In genomic region chr10:44393051-44393630, GRCh38 we compare ENCODE assay signal across 28 cellular contexts. TPM values are rescaled to one million over a fixed set of nuclear protein-coding genes. Genes with fewer than 3 reads are reported as not detected.
DNase-seq lines count a peak whose midpoint lies in the region; ATAC-seq, FAIRE-seq and TF ChIP-seq lines count a peak whose summit lies in the region.
"Had no signal": no experiment of that assay in that cellular context is flagged by ENCODE, and none has a peak within 500 bp of the region (broad histone marks: within the 10 kb centered on the region; RNA-seq: fewer than 3 reads in every experiment).

No MANE protein-coding gene starts in this region.

- peaks cover 18 to 21% of the 10 kb centered on the region in 2 donors for H3K27me3 Mint-ChIP-seq in stimulated activated naive B cell treated with anti-CD40 and anti-IgM and Interleukin-4, amounts not matched to agents 10 μg/mL and 1 μg/mL and 100 μg/mL, for 72 hours

- no peak overlapping the region for H3K4me3 Mint-ChIP-seq in stimulated activated naive B cell treated with anti-CD40 and anti-IgM and Interleukin-4, amounts not matched to agents 10 μg/mL and 1 μg/mL and 100 μg/mL, for 72 hours
- H3K4me3 Mint-ChIP-seq: activated CD4-positive, alpha-beta T cell treated with anti-CD3 and anti-CD28 coated beads for 36 hours; activated naive CD8-positive, alpha-beta T cell treated with anti-CD3 and anti-CD28 coated beads for 36 hours; activated T-helper 1 cell treated with anti-CD3 and anti-CD28 coated beads, Interleukin-12 subunit alpha, Interleukin-12 subunit beta, Interleukin-2, Interleukin-4 antibody, amounts not matched to agents 30 ng/mL and 10 ng/mL and 1 ng/mL, durations not matched to agents 14 hours and 24 hours and 36 hours; CD14-positive monocyte; H9; stimulated activated naive CD8-positive, alpha-beta T cell treated with anti-CD3 and anti-CD28 coated beads, Interleukin-15, amount 100 ng/mL, for 72 hours had no signal

- CTCF ChIA-PET in BJ (lab: Yijun Ruan, JAX): interaction anchor here (1.1 to 6.4 kb wide), 8 partner anchors 9 to 709 kb away, joined by 3 to 30 read pairs (median 5); no protein-coding TSS in a partner anchor
- CTCF ChIA-PET in HEK293T (lab: Yijun Ruan, JAX): interaction anchor here (1.1 to 1.6 kb wide), 3 partner anchors 11 to 465 kb away, joined by 3 to 4 read pairs (median 3); no protein-coding TSS in a partner anchor

- no peaks in the 10 kb centered on the region for H3K9me3 Mint-ChIP-seq in stimulated activated naive B cell treated with anti-CD40 and anti-IgM and Interleukin-4, amounts not matched to agents 10 μg/mL and 1 μg/mL and 100 μg/mL, for 72 hours
- H3K9me3 Mint-ChIP-seq: activated naive CD8-positive, alpha-beta T cell treated with anti-CD3 and anti-CD28 coated beads for 36 hours; activated T-helper 1 cell treated with anti-CD3 and anti-CD28 coated beads, Interleukin-12 subunit alpha, Interleukin-12 subunit beta, Interleukin-2, Interleukin-4 antibody, amounts not matched to agents 30 ng/mL and 10 ng/mL and 1 ng/mL, durations not matched to agents 14 hours and 24 hours and 36 hours; H9; stimulated activated naive CD8-positive, alpha-beta T cell treated with anti-CD3 and anti-CD28 coated beads, Interleukin-15, amount 100 ng/mL, for 72 hours had no signal

- no peak overlapping the region for H3K27ac Mint-ChIP-seq in stimulated activated naive B cell treated with anti-CD40 and anti-IgM and Interleukin-4, amounts not matched to agents 10 μg/mL and 1 μg/mL and 100 μg/mL, for 72 hours
- H3K27ac Mint-ChIP-seq: activated CD4-positive, alpha-beta T cell treated with anti-CD3 and anti-CD28 coated beads for 36 hours; activated naive CD8-positive, alpha-beta T cell treated with anti-CD3 and anti-CD28 coated beads for 36 hours; activated T-helper 1 cell treated with anti-CD3 and anti-CD28 coated beads, Interleukin-12 subunit alpha, Interleukin-12 subunit beta, Interleukin-2, Interleukin-4 antibody, amounts not matched to agents 30 ng/mL and 10 ng/mL and 1 ng/mL, durations not matched to agents 14 hours and 24 hours and 36 hours; H9; stimulated activated naive CD8-positive, alpha-beta T cell treated with anti-CD3 and anti-CD28 coated beads, Interleukin-15, amount 100 ng/mL, for 72 hours had no signal

- POLR2A ChIA-PET in BJ (lab: Charles Lee) (interaction anchor here (0.6 kb wide), 1 partner anchor 469 kb away, joined by 3 read pairs; no protein-coding TSS in a partner anchor), HEK293T (lab: Yijun Ruan, JAX) (interaction anchor here (0.7 to 0.8 kb wide), 2 partner anchors 77 to 390 kb away, joined by 3 read pairs; no protein-coding TSS in a partner anchor)

- ATAC-seq in GM21717 (IDR thresholded peaks at IDR 0.05; ENCODE audit: unreplicated experiment) (no peak), GM18505 (IDR thresholded peaks at IDR 0.05; ENCODE audit: unreplicated experiment) (no peak)
- no peak for ATAC-seq in stimulated activated naive B cell treated with anti-CD40 and anti-IgM and Interleukin-4, amounts not matched to agents 10 μg/mL and 1 μg/mL and 100 μg/mL, for 72 hours (replicated peaks)
- ATAC-seq: activated CD4-positive, alpha-beta T cell treated with anti-CD3 and anti-CD28 coated beads for 36 hours; gastroesophageal sphincter; K562; PC-3; stimulated activated naive CD8-positive, alpha-beta T cell treated with anti-CD3 and anti-CD28 coated beads, Interleukin-15, amount 100 ng/mL, for 72 hours had no signal

- peak; percentile 83 for DNase-seq in BJ (ENCODE audit: low read depth)
- DNase-seq in HEK293T (ENCODE audit: extremely low spot score): peak; percentile 30
- peak; percentile 0 for DNase-seq in retina
- DNase-seq in NOMO-1 treated with DMSO at 0.1 percent for 48 hours (lab: John Stamatoyannopoulos, UW; ENCODE audit: unreplicated experiment): no peak
- DNase-seq in stimulated activated naive B cell treated with anti-CD40 and anti-IgM and Interleukin-4, amounts not matched to agents 10 μg/mL and 1 μg/mL and 100 μg/mL, for 72 hours: no peak
- DNase-seq: activated CD4-positive, alpha-beta T cell treated with anti-CD3 and anti-CD28 coated beads for 36 hours; activated naive CD8-positive, alpha-beta T cell treated with anti-CD3 and anti-CD28 coated beads for 36 hours; H9; kidney; mammary epithelial cell; NCI-H146; NCI-H2171; NCI-H774; PC-3; SIG-M5; stimulated activated CD4-positive, alpha-beta T cell treated with anti-CD3 and anti-CD28 coated beads, Interleukin-4, amount 100 ng/mL, for 4 hours; stimulated activated naive CD8-positive, alpha-beta T cell treated with anti-CD3 and anti-CD28 coated beads, Interleukin-15, amount 100 ng/mL, for 72 hours; T-helper 1 cell; tibial artery had no signal

- H3K27me3 ChIP-seq in BJ (ENCODE audit: control insufficient read depth, insufficient read depth, low read length): no peaks in the 10 kb centered on the region; the same call in 1 of the 2 replicates
- H3K27me3 ChIP-seq: tibial artery had no signal

- no peak for TF ChIP-seq CTCF in BJ (IDR thresholded peaks at IDR 0.05; ENCODE audit: insufficient read depth, low read depth, low read length)

- no peaks in the 10 kb centered on the region for H3K4me1 Mint-ChIP-seq in stimulated activated naive B cell treated with anti-CD40 and anti-IgM and Interleukin-4, amounts not matched to agents 10 μg/mL and 1 μg/mL and 100 μg/mL, for 72 hours
- H3K4me1 Mint-ChIP-seq: activated CD4-positive, alpha-beta T cell treated with anti-CD3 and anti-CD28 coated beads for 36 hours; activated naive CD8-positive, alpha-beta T cell treated with anti-CD3 and anti-CD28 coated beads for 36 hours; CD14-positive monocyte; stimulated activated naive CD8-positive, alpha-beta T cell treated with anti-CD3 and anti-CD28 coated beads, Interleukin-15, amount 100 ng/mL, for 72 hours had no signal

- TF ChIP-seq POLR2A in GM18505 (IDR thresholded peaks at IDR 0.05; ENCODE audit: borderline replicate concordance, extremely low read depth, insufficient read depth, insufficient read length): no peak

- no peaks in the 10 kb centered on the region for H3K36me3 ChIP-seq in BJ (ENCODE audit: control insufficient read depth, insufficient read depth, low read length)
- H3K36me3 ChIP-seq: gastroesophageal sphincter, tibial artery had no signal

- no peak overlapping the region for H3K4me3 ChIP-seq in BJ (ENCODE audit: low read depth, low read length)
- H3K4me3 ChIP-seq: gastroesophageal sphincter, K562, tibial artery had no signal

- no peaks in the 10 kb centered on the region for H3K36me3 Mint-ChIP-seq in stimulated activated naive B cell treated with anti-CD40 and anti-IgM and Interleukin-4, amounts not matched to agents 10 μg/mL and 1 μg/mL and 100 μg/mL, for 72 hours
- H3K36me3 Mint-ChIP-seq: activated naive CD8-positive, alpha-beta T cell treated with anti-CD3 and anti-CD28 coated beads for 36 hours; CD14-positive monocyte had no signal

- FAIRE-seq in endometrium (lab: Jason Lieb, UNC): peak; percentile 96
- FAIRE-seq: D721Med, GM18507, K562, kidney had no signal

TF ChIP-seq in HEK293T, 16 proteins besides CTCF, POLR2A, EP300 and RAD21:
- TF ChIP-seq ZNF384 (IDR thresholded peaks at IDR 0.05): 0 out of 2 replicates have a peak, but pooled peaks have one; percentile 32
- TF ChIP-seq SUZ12 (IDR thresholded peaks at IDR 0.05): no peak
- TF ChIP-seq NFRKB (IDR thresholded peaks at IDR 0.05): no peak
- no peak for TF ChIP-seq LEF1 (IDR thresholded peaks at IDR 0.05; ENCODE audit: borderline replicate concordance)
- no peak for TF ChIP-seq BHLHE40 (IDR thresholded peaks at IDR 0.05; ENCODE audit: borderline replicate concordance)
- TF ChIP-seq CTBP1 (IDR thresholded peaks at IDR 0.05; ENCODE audit: borderline replicate concordance): peak; percentile 78; the same call in 1 of the 2 replicates
- TF ChIP-seq PKNOX1 (IDR thresholded peaks at IDR 0.05): peak; percentile 82
- no peak for TF ChIP-seq TARDBP (IDR thresholded peaks at IDR 0.05)
- no peak for TF ChIP-seq ELF4 (IDR thresholded peaks at IDR 0.05)
- 0 out of 2 replicates have a peak, but pooled peaks have one; percentile 11 for TF ChIP-seq L3MBTL2 (conservative IDR thresholded peaks at IDR 0.05)

RNA-seq across cellular contexts. Expression of gene CXCL12, which starts 8.2 kb away (rescaled TPM):
- 201 and 217 TPM in 2 replicates for polyA plus RNA-seq in BJ (2011; rRNA removed)
- polyA minus RNA-seq in BJ (2011; rRNA and poly(A)+ RNA removed): 103 and 113 TPM in 2 replicates
- polyA plus RNA-seq: CD14-positive monocyte, K562, mammary epithelial cell had no signal

Comparison
In these comparisons a context has a peak if more than half of its experiments do, and no peak if none do; other contexts are left out.
1. DNase-seq: peak in BJ (single experiment), HEK293T (single experiment) and retina (single experiment); none in NOMO-1 treated with DMSO at 0.1 percent for 48 hours (single experiment) and stimulated activated naive B cell treated with anti-CD40 and anti-IgM and Interleukin-4, amounts not matched to agents 10 μg/mL and 1 μg/mL and 100 μg/mL, for 72 hours (single experiment).